ENCODE assay signal across 6 cellular contexts in the genomic region with DNA sequence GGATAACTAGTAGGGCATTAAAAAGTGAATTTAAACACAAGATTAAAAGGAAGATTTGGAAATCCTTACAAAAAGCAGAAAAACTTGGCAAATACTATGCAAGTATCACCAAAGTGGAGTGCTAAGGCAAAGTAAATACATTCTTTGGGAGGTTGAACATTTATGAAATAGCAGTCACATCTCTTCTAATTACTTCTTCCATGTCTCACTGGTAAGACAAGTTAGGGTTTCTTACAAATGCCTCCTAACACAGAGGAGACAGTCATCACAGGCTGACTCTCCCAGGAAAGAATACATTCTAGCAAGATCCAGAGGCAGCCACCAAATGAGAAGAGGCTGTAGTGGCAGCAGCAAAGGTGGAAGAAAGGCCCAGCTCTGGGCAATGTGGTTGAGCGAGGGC.
"Had no signal": no experiment of that assay in that cellular context is flagged by ENCODE, and none has a peak within 500 bp of the region (broad histone marks: within the 10 kb centered on the region; RNA-seq: fewer than 3 reads in every experiment).

No MANE protein-coding gene starts in this region.

- H3K4me3 ChIP-seq: GM23338 had no signal

- ATAC-seq: GM23338, HepG2 had no signal

- H3K27ac ChIP-seq: HL-60 had no signal

- DNase-seq: H9, HCEC 1CT, KBM-7 had no signal
